Comparison of ENCODE assay signal across 8 cellular contexts in genomic region chr1:26900001-26900814, GRCh38. TPM values are rescaled to one million over a fixed set of nuclear protein-coding genes. Genes with fewer than 3 reads are reported as not detected.
DNase-seq lines count a peak whose midpoint lies in the region; TF ChIP-seq lines count a peak whose summit lies in the region.

Gene GPATCH3, minus strand, starts transcription at chr1:26900467. Its CDS starts 25 bp downstream, at chr1:26900442.

- peak within 1 kb of the TSS; percentile 62 for H4K91ac ChIP-seq in H9 (ENCODE audit: insufficient read length, low read depth, low read length)

- peak within 1 kb of the TSS; percentile 39 for H3K18ac ChIP-seq in H9 (ENCODE audit: insufficient read length, low read depth, low read length)

- TF ChIP-seq CTCF in H9 (conservative IDR thresholded peaks at IDR 0.05) (no peak), subcutaneous adipose tissue (IDR thresholded peaks at IDR 0.05; ENCODE audit: low read depth) (no peak)

- no peak within 1 kb of the TSS for H2BK20ac ChIP-seq in H9 (ENCODE audit: low read depth, low read length, poor library complexity, severe bottlenecking)

- peaks cover 5% of the 10 kb centered on the region for H3K79me1 ChIP-seq in H9 (ENCODE audit: insufficient read depth, low read depth, low read length, poor library complexity, severe bottlenecking)

- no peak within 1 kb of the TSS for H2BK5ac ChIP-seq in H9 (ENCODE audit: insufficient read length, low read length)

- peak within 1 kb of the TSS; percentile 40 for H3K27ac ChIP-seq in H9 (ENCODE audit: insufficient read length, low read depth, low read length)

- no peak within 1 kb of the TSS for H3K4ac ChIP-seq in H9 (ENCODE audit: low read depth, low read length)

- H3K9me3 Mint-ChIP-seq in H9 = no peaks in the 10 kb centered on the region; a peak in 1 of 5 replicates
- no peaks in the 10 kb centered on the region for H3K9me3 Mint-ChIP-seq in activated naive CD8-positive, alpha-beta T cell (ENCODE audit: low read depth)

- no CpG with 5 or more reads among the region's 50 CpGs for WGBS in H9 (ENCODE audit: extremely low coverage, insufficient read length, low lambda C conversion rate)

- H3K27me3 ChIP-seq in H9 (ENCODE audit: insufficient read depth, low read length) = no peaks in the 10 kb centered on the region

- H3K9me3 ChIP-seq in H9 (ENCODE audit: control insufficient read depth, low read depth, low read length) = no peaks in the 10 kb centered on the region

- H3K56ac ChIP-seq in H9 (ENCODE audit: insufficient read length, low read depth, low read length) = no peak within 1 kb of the TSS

- no peak within 1 kb of the TSS for H2AK5ac ChIP-seq in H9 (ENCODE audit: insufficient read length, low read length)

- peak within 1 kb of the TSS; percentile 65 for H3K14ac ChIP-seq in H9 (ENCODE audit: insufficient read depth, low read length)

- peak within 1 kb of the TSS; percentile 94 to 99 (median 96) for H3K27ac Mint-ChIP-seq in H9
- peak within 1 kb of the TSS; percentile 99 for H3K27ac Mint-ChIP-seq in activated naive CD8-positive, alpha-beta T cell

- peak within 1 kb of the TSS; percentile 15 for H2BK12ac ChIP-seq in H9 (ENCODE audit: insufficient read length, low read depth, low read length)

- peaks cover 2 to 25% (median 18%) of the 10 kb centered on the region in 3 experiments; a peak in 5 of 7 replicates for H3K36me3 Mint-ChIP-seq in H9 (ENCODE audit: insufficient read depth in 1 of 3, low read depth in 3 of 3)
- H3K36me3 Mint-ChIP-seq in activated naive CD8-positive, alpha-beta T cell = peaks cover 4% of the 10 kb centered on the region

- peaks cover 10 to 13% of the 10 kb centered on the region in 2 experiments for H3K4me1 Mint-ChIP-seq in H9
- peaks cover 31% of the 10 kb centered on the region for H3K4me1 Mint-ChIP-seq in activated naive CD8-positive, alpha-beta T cell (ENCODE audit: low read depth)

- H4K5ac ChIP-seq in H9 (ENCODE audit: insufficient read length, low read depth, low read length) = peak within 1 kb of the TSS; percentile 80

- peak within 1 kb of the TSS; percentile 73 for H3K9ac ChIP-seq in H9 (ENCODE audit: extremely low read depth, insufficient read length, low read length)

- H4K8ac ChIP-seq in H9 (replicated peaks; ENCODE audit: insufficient read length, low read depth, low read length) = peak within 1 kb of the TSS; percentile 89

- peak within 1 kb of the TSS; percentile 88 for H2AFZ ChIP-seq in H9 (ENCODE audit: low read length)

- H3K23ac ChIP-seq in H9 (ENCODE audit: insufficient read length, low read depth, low read length) = no peak within 1 kb of the TSS

- peak within 1 kb of the TSS; percentile 91 for H3K4me2 ChIP-seq in H9 (ENCODE audit: insufficient read depth, insufficient read length, low read length)

- H2BK15ac ChIP-seq in H9 (ENCODE audit: low read depth, low read length) = no peak within 1 kb of the TSS

- peak within 1 kb of the TSS; percentile 91 to 92 for H3K4me3 Mint-ChIP-seq in H9
- H3K4me3 Mint-ChIP-seq in activated naive CD8-positive, alpha-beta T cell = peak within 1 kb of the TSS; percentile 91

- H3K79me2 ChIP-seq in H9 (ENCODE audit: insufficient read depth, low read length) = peaks cover 8% of the 10 kb centered on the region; the same call in 1 of the 2 replicates

- no peaks in the 10 kb centered on the region for H4K20me1 ChIP-seq in H9 (ENCODE audit: control insufficient read depth, insufficient read depth, insufficient read length)

- DNase-seq in DMS53 (lab: John Stamatoyannopoulos, UW) = peak; percentile 97
- DNase-seq in H9 = peak; percentile 88
- peak; percentile 91 for DNase-seq in NCI-H1092 (lab: John Stamatoyannopoulos, UW)
- DNase-seq in SKM-1 treated with dmso at 0.1 percent for 144 hours (lab: John Stamatoyannopoulos, UW; ENCODE audit: unreplicated experiment) = peak; percentile 69
- DNase-seq in glomerular endothelial cell (ENCODE audit: extremely low read depth, low read depth, low spot score) = peak; percentile 92
- peak; percentile 58 for DNase-seq in non-pigmented ciliary epithelial cell (ENCODE audit: low read depth)

- H3T11ph ChIP-seq in H9 (ENCODE audit: low read length) = no peak within 1 kb of the TSS

- no peak within 1 kb of the TSS for H2BK120ac ChIP-seq in H9 (ENCODE audit: low read depth, low read length, poor library complexity, severe bottlenecking)

- peaks cover 12% of the 10 kb centered on the region for H3K23me2 ChIP-seq in H9 (ENCODE audit: insufficient read length, low read depth, low read length, poor library complexity, severe bottlenecking)

- H3K4me1 ChIP-seq in H9 (ENCODE audit: insufficient read depth, low read length) = peaks cover 5% of the 10 kb centered on the region; the same call in 1 of the 2 replicates

- H3K27me3 Mint-ChIP-seq in H9 (ENCODE audit: low read depth) = no peaks in the 10 kb centered on the region
- no peaks in the 10 kb centered on the region for H3K27me3 Mint-ChIP-seq in activated naive CD8-positive, alpha-beta T cell

RNA-seq across cellular contexts. Expression of gene GPATCH3, which starts in this region (rescaled TPM):
- total RNA-seq in H9 (2021) (19.4 and 21.2 TPM in 2 replicates), glomerular endothelial cell (4.4 and 7.1 TPM in 2 replicates), subcutaneous adipose tissue (10 to 100 TPM in 3 of 4 donors, 1 to 10 TPM in 1; 6.2 to 20.9 (median 14.4) TPM)

Comparison
In these comparisons a context has a peak if more than half of its experiments do, and no peak if none do; other contexts are left out.
1. Peak in every context shown above with its lines: DNase-seq and H3K27ac ChIP-seq.